In genomic region chr2:147172493-147173185, GRCh38 we compare ENCODE assay signal across 16 cellular contexts.
"Had no signal": no experiment of that assay in that cellular context is flagged by ENCODE, and none has a peak within 500 bp of the region (broad histone marks: within the 10 kb centered on the region; RNA-seq: fewer than 3 reads in every experiment).

No MANE protein-coding gene starts in this region.

- DNase-seq: activated CD4-positive, alpha-beta T cell treated with anti-CD3 and anti-CD28 coated beads, Interleukin-2, amount 10 ng/mL, durations not matched to agents 7 days and 5 days; activated CD4-positive, CD25-positive, alpha-beta regulatory T cell; activated CD8-positive, alpha-beta memory T cell treated with anti-CD3 and anti-CD28 coated beads for 24 hours; activated naive CD4-positive, alpha-beta T cell treated with anti-CD3 and anti-CD28 coated beads, Interleukin-2, amount 10 ng/mL, durations not matched to agents 7 days and 5 days; activated T-cell treated with anti-CD3 and anti-CD28 coated beads for 4 hours; adrenal gland; cortex of kidney; effector CD8-positive, alpha-beta T cell; immature natural killer cell; left colon; occipital lobe; psoas muscle; stimulated activated CD4-positive, alpha-beta T cell treated with anti-CD3 and anti-CD28 coated beads, Interleukin-15, amount 100 ng/mL, for 24 hours; stimulated activated CD4-positive, alpha-beta T cell treated with anti-CD3 and anti-CD28 coated beads, Interleukin-4, amount 100 ng/mL, for 24 hours; transverse colon had no signal

- ATAC-seq: left colon; natural killer cell treated with Interleukin-12 subunit alpha and Interleukin-12 subunit beta and Interleukin-15 and Interleukin-18, amount 100 ng/mL, for 72 hours; psoas muscle had no signal
